8 cellular contexts compared by ENCODE assay signal in genomic region chr16:4692460-4693295, GRCh38. TPM values are rescaled to one million over a fixed set of nuclear protein-coding genes. Genes with fewer than 3 reads are reported as not detected.
DNase-seq lines count a peak whose midpoint lies in the region; ATAC-seq and TF ChIP-seq lines count a peak whose summit lies in the region.

No MANE protein-coding gene starts in this region.

- H3K23ac ChIP-seq in neuronal stem cell (ENCODE audit: low read depth, low read length, poor library complexity), result peak overlapping the region; percentile 46

- H3F3A ChIP-seq in SU-DHL-6 (ENCODE audit: insufficient read depth), result no peaks in the 10 kb centered on the region

- peaks cover 12% of the 10 kb centered on the region for H3K79me1 ChIP-seq in neuronal stem cell (ENCODE audit: low read depth, low read length)

- H3K18ac ChIP-seq in neuronal stem cell (ENCODE audit: low read length), result peak overlapping the region; percentile 79

- H3K27ac Mint-ChIP-seq in activated T-cell treated with anti-CD3 and anti-CD28 coated beads, Interleukin-2, amount 50 U/mL, for 24 hours, result peak overlapping the region; percentile 91

- no peak overlapping the region for H3K27ac ChIP-seq in SU-DHL-6 (ENCODE audit: low read depth, low read length)
- H3K27ac ChIP-seq in neuronal stem cell (replicated peaks; ENCODE audit: low read length), result no peak overlapping the region

- peak; percentile 61 for DNase-seq in activated T-cell treated with anti-CD3 and anti-CD28 coated beads, Interleukin-2, amount 50 U/mL, for 24 hours
- DNase-seq in activated T-cell treated with anti-CD3 and anti-CD28 coated beads for 4 hours, result no peak
- DNase-seq in fibroblast of mammary gland (ENCODE audit: low read depth), result no peak
- no peak for DNase-seq in neuronal stem cell (ENCODE audit: low spot score)
- DNase-seq in stimulated activated CD8-positive, alpha-beta memory T cell treated with anti-CD3 and anti-CD28 coated beads, Interleukin-4, amount 100 ng/mL, for 48 hours, result no peak
- DNase-seq in NCI-H128 (lab: John Stamatoyannopoulos, UW; ENCODE audit: unreplicated experiment), result no peak

- peak overlapping the region; percentile 70 for H3K4me2 ChIP-seq in SU-DHL-6 (ENCODE audit: low read depth, low read length, poor library complexity, severe bottlenecking)
- peak overlapping the region; percentile 80 for H3K4me2 ChIP-seq in neuronal stem cell (ENCODE audit: insufficient read depth, low read length, poor library complexity, severe bottlenecking)

- no peak overlapping the region for H2BK120ac ChIP-seq in neuronal stem cell (ENCODE audit: low read depth, low read length)

- no peaks in the 10 kb centered on the region for H3K36me3 ChIP-seq in SU-DHL-6 (ENCODE audit: low read length)
- peaks cover 28 to 52% of the 10 kb centered on the region in 2 donors for H3K36me3 ChIP-seq in neuronal stem cell (replicated peaks in 1 of 2; ENCODE audit: control insufficient read depth in 2 of 2, insufficient read depth in 2 of 2, low read length in 2 of 2)

- H3K4me1 ChIP-seq in neuronal stem cell (ENCODE audit: control insufficient read depth in 2 of 2, insufficient read depth in 1 of 2, low read depth in 1 of 2, low read length in 2 of 2), result peaks cover 8 to 10% of the 10 kb centered on the region in 2 donors

- H3K4me3 ChIP-seq in SU-DHL-6 (ENCODE audit: insufficient read depth, low read length, poor library complexity, severe bottlenecking) (peak overlapping the region; percentile 57), fibroblast of mammary gland (ENCODE audit: control insufficient read depth, low read depth, low read length) (peak overlapping the region; percentile 62), neuronal stem cell (ENCODE audit: low read length in 2 of 2) (peak overlapping the region; percentile 75 to 99)

- H4K91ac ChIP-seq in neuronal stem cell (ENCODE audit: low read depth, low read length, poor library complexity), result no peak overlapping the region

- no peak overlapping the region for H2BK5ac ChIP-seq in neuronal stem cell (ENCODE audit: low read length)

- H3K4me3 Mint-ChIP-seq in activated T-cell treated with anti-CD3 and anti-CD28 coated beads, Interleukin-2, amount 50 U/mL, for 24 hours, result peak overlapping the region; percentile 82

- no peaks in the 10 kb centered on the region for H3K9me2 ChIP-seq in SU-DHL-6 (replicated peaks; ENCODE audit: insufficient read depth, low read length)

- peak; percentile 11 for ATAC-seq in HG03097 (IDR thresholded peaks at IDR 0.05; ENCODE audit: low FRiP score, unreplicated experiment)

- H3K79me2 ChIP-seq in SU-DHL-6 (ENCODE audit: insufficient read depth, low read length), result peaks cover 5% of the 10 kb centered on the region; the same call in 1 of the 2 replicates

- no peak overlapping the region for H3K4ac ChIP-seq in neuronal stem cell (ENCODE audit: low read length)

- H3K9me3 ChIP-seq in SU-DHL-6 (ENCODE audit: insufficient read depth, low read length), result no peaks in the 10 kb centered on the region
- peaks cover 0 to 2% of the 10 kb centered on the region in 2 donors for H3K9me3 ChIP-seq in neuronal stem cell (replicated peaks in 1 of 2; ENCODE audit: control insufficient read depth in 2 of 2, insufficient read depth in 1 of 2, low read depth in 1 of 2, low read length in 2 of 2)

- H3K9me3 Mint-ChIP-seq in activated T-cell treated with anti-CD3 and anti-CD28 coated beads, Interleukin-2, amount 50 U/mL, for 24 hours, result no peaks in the 10 kb centered on the region

- peak overlapping the region; percentile 59 for H3K9ac ChIP-seq in SU-DHL-6 (ENCODE audit: low read length)
- H3K9ac ChIP-seq in neuronal stem cell (ENCODE audit: low read depth, low read length, poor library complexity), result peak overlapping the region; percentile 89

- no peaks in the 10 kb centered on the region for H3K27me3 ChIP-seq in SU-DHL-6 (ENCODE audit: low read length)
- H3K27me3 ChIP-seq in neuronal stem cell (ENCODE audit: control insufficient read depth in 3 of 3, insufficient read depth in 3 of 3, low read depth in 1 of 3, low read length in 3 of 3), result no peaks in the 10 kb centered on the region

- H4K8ac ChIP-seq in neuronal stem cell (ENCODE audit: low read depth, low read length), result no peak overlapping the region

- TF ChIP-seq CTCF in SU-DHL-6 (IDR thresholded peaks at IDR 0.05; ENCODE audit: insufficient read depth, low read length, poor library complexity, severe bottlenecking) (no peak), fibroblast of mammary gland (conservative IDR thresholded peaks at IDR 0.05; ENCODE audit: control insufficient read depth, insufficient read depth, low read depth, low read length) (no peak)

- H3K27me3 Mint-ChIP-seq in activated T-cell treated with anti-CD3 and anti-CD28 coated beads, Interleukin-2, amount 50 U/mL, for 24 hours, result no peaks in the 10 kb centered on the region

- no peak overlapping the region for H2BK15ac ChIP-seq in neuronal stem cell (ENCODE audit: low read length)

- peak overlapping the region; percentile 11 for H2AK5ac ChIP-seq in neuronal stem cell (ENCODE audit: low read depth, low read length)

- no CpG with 5 or more reads among the region's 31 CpGs for WGBS in neuronal stem cell (ENCODE audit: extremely low coverage in 2 of 2, insufficient read length in 2 of 2, insufficient replicate concordance in 1 of 2), 2 donors

- H3K4me1 Mint-ChIP-seq in activated T-cell treated with anti-CD3 and anti-CD28 coated beads, Interleukin-2, amount 50 U/mL, for 24 hours (ENCODE audit: low read depth), result peaks cover 20% of the 10 kb centered on the region

- H2AFZ ChIP-seq in SU-DHL-6 (ENCODE audit: low read depth, low read length, severe bottlenecking) (peak overlapping the region; percentile 75), neuronal stem cell (ENCODE audit: low read length) (peak overlapping the region; percentile 73)

- no peak overlapping the region for H3K14ac ChIP-seq in neuronal stem cell (ENCODE audit: low read length)

- no peaks in the 10 kb centered on the region for H4K20me1 ChIP-seq in SU-DHL-6 (ENCODE audit: low read depth, low read length)

- H2BK12ac ChIP-seq in neuronal stem cell (ENCODE audit: low read length), result peak overlapping the region; percentile 75

- H3K36me3 Mint-ChIP-seq in activated T-cell treated with anti-CD3 and anti-CD28 coated beads, Interleukin-2, amount 50 U/mL, for 24 hours (ENCODE audit: low read depth), result peaks cover 41% of the 10 kb centered on the region

RNA-seq across cellular contexts. Expression of gene NUDT16L1, which starts 0.7 kb away (rescaled TPM):
- 24.6 TPM for polyA plus RNA-seq in neuronal stem cell (2013, experiment 1 of 2)
- polyA plus RNA-seq in neuronal stem cell (2013, experiment 2 of 2), result 25.4 TPM

RNA-seq across cellular contexts. Expression of gene ANKS3, which starts 41.4 kb away (rescaled TPM):
- polyA plus RNA-seq in neuronal stem cell (2013, experiment 1 of 2), result 10.9 TPM
- polyA plus RNA-seq in neuronal stem cell (2013, experiment 2 of 2), result 11.0 TPM

RNA-seq across cellular contexts. Expression of gene DNAAF8, which starts 41.7 kb away (rescaled TPM):
- 0.29 TPM for polyA plus RNA-seq in neuronal stem cell (2013, experiment 1 of 2)
- polyA plus RNA-seq in neuronal stem cell (2013, experiment 2 of 2), result 0.17 TPM
